In the genomic region with DNA sequence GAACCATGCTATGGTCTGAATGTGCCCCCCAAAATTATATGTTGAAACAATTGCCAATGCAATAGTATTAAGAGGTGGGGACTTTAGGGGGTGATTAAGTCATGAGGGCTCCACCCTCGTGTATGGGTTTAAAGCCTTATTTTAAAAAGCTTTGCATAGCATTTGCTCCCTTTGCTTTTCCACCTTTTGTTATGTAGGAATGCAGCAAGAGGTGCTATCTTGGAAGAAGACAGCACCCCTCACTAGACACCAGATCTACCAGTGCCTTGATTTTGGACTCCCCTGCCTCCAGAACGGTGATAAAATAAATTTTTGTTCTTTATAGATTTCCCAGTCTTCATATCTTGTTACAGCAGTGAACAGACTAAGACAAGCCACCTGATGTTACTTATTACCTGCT, we compare ENCODE assay signal across 1 cellular context.
TF ChIP-seq lines count a peak whose summit lies in the region.

No MANE protein-coding gene starts in this region.

TF ChIP-seq in GM23338, 12 proteins besides CTCF, POLR2A, EP300 and RAD21 (continued from another document):
- TF ChIP-seq, protein P1, sequence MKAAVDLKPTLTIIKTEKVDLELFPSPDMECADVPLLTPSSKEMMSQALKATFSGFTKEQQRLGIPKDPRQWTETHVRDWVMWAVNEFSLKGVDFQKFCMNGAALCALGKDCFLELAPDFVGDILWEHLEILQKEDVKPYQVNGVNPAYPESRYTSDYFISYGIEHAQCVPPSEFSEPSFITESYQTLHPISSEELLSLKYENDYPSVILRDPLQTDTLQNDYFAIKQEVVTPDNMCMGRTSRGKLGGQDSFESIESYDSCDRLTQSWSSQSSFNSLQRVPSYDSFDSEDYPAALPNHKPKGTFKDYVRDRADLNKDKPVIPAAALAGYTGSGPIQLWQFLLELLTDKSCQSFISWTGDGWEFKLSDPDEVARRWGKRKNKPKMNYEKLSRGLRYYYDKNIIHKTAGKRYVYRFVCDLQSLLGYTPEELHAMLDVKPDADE (IDR thresholded peaks at IDR 0.05) = no peak
